Comparison of ENCODE assay signal across 9 cellular contexts in genomic region chr10:33193867-33194521, GRCh38.
A peak's percentile ranks its signal among the peaks of the same experiment; 100 is the strongest.
DNase-seq lines count a peak whose midpoint lies in the region; ATAC-seq, FAIRE-seq and TF ChIP-seq lines count a peak whose summit lies in the region.
"Had no signal": no experiment of that assay in that cellular context is flagged by ENCODE, and none has a peak within 500 bp of the region (broad histone marks: within the 10 kb centered on the region; RNA-seq: fewer than 3 reads in every experiment).

No MANE protein-coding gene starts in this region.

- DNase-seq in GM23248, result peak; percentile 84
- DNase-seq in amniotic epithelial cell (ENCODE audit: low read depth), result peak; percentile 65
- DNase-seq in left ventricle myocardium inferior, result no peak
- DNase-seq in small intestine, result peak; percentile 52
- DNase-seq in T-helper 17 cell, result no peak

- H3F3A ChIP-seq in GM23248 (ENCODE audit: insufficient read depth), result peaks cover 50% of the 10 kb centered on the region

- H3K4me3 ChIP-seq in GM23248 (0 out of 2 replicates have a peak overlapping the region, but pooled peaks have one; percentile 5), left ventricle myocardium inferior (no peak overlapping the region), small intestine (ENCODE audit: low read depth in 1 of 2, low read length in 2 of 2) (no peak overlapping the region)

- no peaks in the 10 kb centered on the region for H3K9me2 ChIP-seq in GM23248 (ENCODE audit: insufficient read depth)

- in situ Hi-C loops in GM23248 (cut with MboI), result no loop called here

- TF ChIP-seq CTCF in left ventricle myocardium inferior (IDR thresholded peaks at IDR 0.05; ENCODE audit: borderline replicate concordance), result no peak

- FAIRE-seq in small intestine (lab: Jason Lieb, UNC), result no peak
- FAIRE-seq: urothelium cell line had no signal

- H3K36me3 Mint-ChIP-seq in T-helper 17 cell (ENCODE audit: low read depth), result peaks cover 1% of the 10 kb centered on the region

- no peak overlapping the region for H3K27ac Mint-ChIP-seq in T-helper 17 cell

- H3K27ac ChIP-seq in GM23248 (peak overlapping the region; percentile 84), left ventricle myocardium inferior (replicated peaks) (peak overlapping the region; percentile 83), small intestine (ENCODE audit: low read depth in 1 of 2, low read length in 1 of 2) (no peak overlapping the region)

- H3K9ac ChIP-seq in GM23248, result peak overlapping the region; percentile 56

- no peaks in the 10 kb centered on the region for H4K20me1 ChIP-seq in GM23248 (ENCODE audit: insufficient read depth)

- peaks cover 12% of the 10 kb centered on the region for H3K79me2 ChIP-seq in GM23248 (ENCODE audit: insufficient read depth)

- peaks cover 25% of the 10 kb centered on the region for H3K36me3 ChIP-seq in GM23248 (ENCODE audit: low read depth)
- peaks cover 75% of the 10 kb centered on the region for H3K36me3 ChIP-seq in left ventricle myocardium inferior
- H3K36me3 ChIP-seq in small intestine (ENCODE audit: control insufficient read depth in 2 of 2, insufficient read depth in 2 of 2, low read length in 2 of 2), result no peaks in the 10 kb centered on the region

- no peak overlapping the region for H2AFZ ChIP-seq in GM23248

- peaks cover 29% of the 10 kb centered on the region for H3K4me1 ChIP-seq in GM23248 (ENCODE audit: insufficient read depth)
- H3K4me1 ChIP-seq in left ventricle myocardium inferior, result peaks cover 72% of the 10 kb centered on the region
- peaks cover 0 to 13% of the 10 kb centered on the region in 2 donors for H3K4me1 ChIP-seq in small intestine (ENCODE audit: control insufficient read depth in 2 of 2, insufficient read depth in 1 of 2, low read depth in 1 of 2, low read length in 1 of 2)

- peaks cover 22% of the 10 kb centered on the region for H3K27me3 Mint-ChIP-seq in T-helper 17 cell

- H3K4me1 Mint-ChIP-seq in T-helper 17 cell, result peaks cover 2% of the 10 kb centered on the region

- H3K4me3 Mint-ChIP-seq in T-helper 17 cell, result no peak overlapping the region

- intact Hi-C loops in left ventricle myocardium inferior (cut with micrococcal nuclease), result loop anchor here (10.0 kb wide), 1 partner anchor 141 kb away; the partner anchor contains the start of gene NRP1

- H3K9me3 ChIP-seq in GM23248 (ENCODE audit: low read depth) (no peaks in the 10 kb centered on the region), left ventricle myocardium inferior (replicated peaks) (no peaks in the 10 kb centered on the region), small intestine (ENCODE audit: control insufficient read depth, low read depth) (no peaks in the 10 kb centered on the region), T-helper 17 cell (ENCODE audit: control insufficient read depth, low read length, poor library complexity, severe bottlenecking) (no peaks in the 10 kb centered on the region)

- ATAC-seq in GM18909 (IDR thresholded peaks at IDR 0.05; ENCODE audit: poor library complexity, unreplicated experiment) (no peak), T-helper 17 cell (no peak), GM18907 (IDR thresholded peaks at IDR 0.05; ENCODE audit: unreplicated experiment) (no peak), GM18511 (IDR thresholded peaks at IDR 0.05; ENCODE audit: unreplicated experiment) (no peak)

- no peaks in the 10 kb centered on the region for H3K27me3 ChIP-seq in GM23248 (replicated peaks; ENCODE audit: insufficient read depth)
- H3K27me3 ChIP-seq in left ventricle myocardium inferior (ENCODE audit: low read depth), result no peaks in the 10 kb centered on the region
- no peaks in the 10 kb centered on the region for H3K27me3 ChIP-seq in small intestine (ENCODE audit: control insufficient read depth in 2 of 2, insufficient read depth in 2 of 2, low read length in 2 of 2)

- H3K4me2 ChIP-seq in GM23248 (ENCODE audit: unreplicated experiment), result peak overlapping the region; percentile 59

- 12 to 14% methylated on average over 5 of the region's 5 CpGs for WGBS in GM23248 (ENCODE audit: low coverage in 1 of 2, low lambda C conversion rate in 2 of 2, missing lambda C conversion rate in 2 of 2), 2 experiments
- WGBS in small intestine, 3 donors, result 42 to 55% (median 51%) methylated on average over 5 of the region's 5 CpGs

Comparison
In these comparisons a context has a peak if more than half of its experiments do, and no peak if none do; other contexts are left out.
1. DNase-seq: peak in GM23248 (single experiment), amniotic epithelial cell (single experiment) and small intestine (single experiment); none in left ventricle myocardium inferior (single experiment) and T-helper 17 cell (0 of 3).
2. H3K27ac ChIP-seq: peak in GM23248 (single experiment) and left ventricle myocardium inferior (single experiment); none in small intestine (0 of 2).